ENCODE assay signal across 8 cellular contexts in the genomic region with DNA sequence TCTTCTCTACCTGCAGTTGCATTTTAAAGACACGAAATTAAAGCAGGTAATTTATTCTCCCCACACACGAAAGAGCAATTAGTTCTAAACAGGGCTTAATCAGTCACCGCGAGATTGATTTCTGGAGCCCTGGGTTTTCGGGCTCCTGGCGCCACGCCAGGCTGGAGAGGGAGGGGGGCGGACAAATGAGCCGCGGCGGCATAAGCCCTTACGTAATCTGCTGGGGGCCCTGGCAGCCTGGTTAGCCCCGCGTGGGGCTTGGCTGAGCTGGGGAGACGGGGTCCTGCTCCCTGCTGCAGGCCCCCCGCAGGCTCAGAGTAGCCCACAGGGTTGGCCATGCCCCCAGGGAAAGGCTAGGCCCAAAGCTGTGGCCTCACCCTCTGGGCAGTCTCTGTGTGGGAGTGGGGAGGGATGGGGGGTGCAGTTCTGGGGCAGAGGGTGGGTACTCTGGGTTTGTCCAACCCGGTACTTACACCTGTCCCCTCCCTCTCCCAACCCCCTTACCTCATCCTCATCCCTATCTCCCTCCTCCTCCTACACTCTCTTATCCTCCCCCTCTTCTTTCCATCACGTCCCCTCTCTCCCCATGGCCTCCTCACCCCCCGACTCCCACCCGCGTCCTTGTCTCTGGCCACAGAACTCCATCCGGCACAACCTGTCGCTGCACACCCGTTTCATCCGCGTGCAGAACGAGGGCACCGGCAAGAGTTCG. TPM values are rescaled to one million over a fixed set of nuclear protein-coding genes. Genes with fewer than 3 reads are reported as not detected.
DNase-seq lines count a peak whose midpoint lies in the region; ATAC-seq and TF ChIP-seq lines count a peak whose summit lies in the region.

No MANE protein-coding gene starts in this region.

- H3K9me3 ChIP-seq in RWPE2 (ENCODE audit: severe bottlenecking) (no peaks in the 10 kb centered on the region), neural progenitor cell (ENCODE audit: low read depth) (no peaks in the 10 kb centered on the region)

- H3K4me1 Mint-ChIP-seq in neural progenitor cell, result peaks cover 29% of the 10 kb centered on the region

- H3K79me2 ChIP-seq in neural progenitor cell (ENCODE audit: low read depth), result no peaks in the 10 kb centered on the region

- peak overlapping the region; percentile 74 for H3K4me2 ChIP-seq in neural progenitor cell

- H2AFZ ChIP-seq in neural progenitor cell (replicated peaks), result peak overlapping the region; percentile 69

- DNase-seq in Right ventricle myocardium inferior (ENCODE audit: missing footprints), result no peak
- DNase-seq in cardiac septum (ENCODE audit: low spot score), result no peak
- no peak for DNase-seq in RWPE2 (ENCODE audit: low spot score)
- DNase-seq in erythroblast (lab: John Stamatoyannopoulos, UW), result peak; percentile 9 to 18
- peak; percentile 57 for DNase-seq in neural progenitor cell (ENCODE audit: low spot score)
- DNase-seq in stimulated activated CD4-positive, alpha-beta T cell treated with anti-CD3 and anti-CD28 coated beads, Interleukin-4, amount 100 ng/mL, for 24 hours, result no peak

- TF ChIP-seq CTCF in RWPE2 (IDR thresholded peaks at IDR 0.05; ENCODE audit: poor library complexity, severe bottlenecking) (no peak), neural progenitor cell (IDR thresholded peaks at IDR 0.05) (no peak)

- H3K4me3 ChIP-seq in RWPE2 (ENCODE audit: severe bottlenecking) (peak overlapping the region; percentile 41), neural progenitor cell (peak overlapping the region; percentile 47)

- intact Hi-C loops in Right ventricle myocardium inferior (cut with DNase I), result no loop called here
- intact Hi-C loops in cardiac septum (cut with DNase I), result no loop called here

- H4K20me1 ChIP-seq in neural progenitor cell (ENCODE audit: low read depth), result peaks cover 22% of the 10 kb centered on the region

- H3K36me3 ChIP-seq in RWPE2 (ENCODE audit: low read depth), result no peaks in the 10 kb centered on the region
- no peaks in the 10 kb centered on the region for H3K36me3 ChIP-seq in neural progenitor cell

- no peak for TF ChIP-seq POLR2A in erythroblast (IDR thresholded peaks at IDR 0.05; ENCODE audit: low read length)

- no peak overlapping the region for H3K9ac ChIP-seq in neural progenitor cell

- H3K27me3 ChIP-seq in RWPE2 (ENCODE audit: insufficient read depth, poor library complexity, severe bottlenecking), result no peaks in the 10 kb centered on the region
- peaks cover 70% of the 10 kb centered on the region for H3K27me3 ChIP-seq in neural progenitor cell

- H3K4me1 ChIP-seq in RWPE2 (ENCODE audit: insufficient read depth, poor library complexity, severe bottlenecking) (no peaks in the 10 kb centered on the region), neural progenitor cell (peaks cover 32% of the 10 kb centered on the region)

- peak overlapping the region; percentile 76 for H3K4me3 Mint-ChIP-seq in neural progenitor cell

- H3K9me3 Mint-ChIP-seq in neural progenitor cell, result peaks cover 5% of the 10 kb centered on the region

- H3K27ac Mint-ChIP-seq in neural progenitor cell, result no peak overlapping the region

- ATAC-seq in Right ventricle myocardium inferior, result peak; percentile 26
- peak; percentile 22; the same call in 2 of the 3 replicates for ATAC-seq in RWPE2 (ENCODE audit: low read depth)
- ATAC-seq in HG02588 (IDR thresholded peaks at IDR 0.05; ENCODE audit: unreplicated experiment), result no peak
- no peak for ATAC-seq in GM18517 (IDR thresholded peaks at IDR 0.05; ENCODE audit: unreplicated experiment)

- peak overlapping the region; percentile 65 for H3K27ac ChIP-seq in RWPE2 (ENCODE audit: poor library complexity, severe bottlenecking)
- H3K27ac ChIP-seq in neural progenitor cell, result no peak overlapping the region

- peaks cover 29% of the 10 kb centered on the region for H3F3A ChIP-seq in neural progenitor cell (ENCODE audit: low read depth)

- peaks cover 46% of the 10 kb centered on the region for H3K27me3 Mint-ChIP-seq in neural progenitor cell (ENCODE audit: insufficient read depth, low read depth)

- H3K36me3 Mint-ChIP-seq in neural progenitor cell, result no peaks in the 10 kb centered on the region

RNA-seq across cellular contexts. Expression of a gene that starts 19.9 kb away (rescaled TPM):
- total RNA-seq in Right ventricle myocardium inferior (4.5 TPM), cardiac septum (2.0 TPM), neural progenitor cell (ENCODE audit: low replicate concordance) (2.1 TPM in 1 of 2 replicates, not detected in the other)

Comparison
In these comparisons a context has a peak if more than half of its experiments do, and no peak if none do; other contexts are left out.
1. ATAC-seq: peak in Right ventricle myocardium inferior (single experiment) and RWPE2 (single experiment); none in HG02588 (single experiment) and GM18517 (single experiment).
2. DNase-seq: peak in erythroblast (2 of 2) and neural progenitor cell (single experiment); none in Right ventricle myocardium inferior (single experiment), cardiac septum (single experiment), RWPE2 (single experiment) and stimulated activated CD4-positive, alpha-beta T cell treated with anti-CD3 and anti-CD28 coated beads, Interleukin-4, amount 100 ng/mL, for 24 hours (single experiment).